In the genomic region with DNA sequence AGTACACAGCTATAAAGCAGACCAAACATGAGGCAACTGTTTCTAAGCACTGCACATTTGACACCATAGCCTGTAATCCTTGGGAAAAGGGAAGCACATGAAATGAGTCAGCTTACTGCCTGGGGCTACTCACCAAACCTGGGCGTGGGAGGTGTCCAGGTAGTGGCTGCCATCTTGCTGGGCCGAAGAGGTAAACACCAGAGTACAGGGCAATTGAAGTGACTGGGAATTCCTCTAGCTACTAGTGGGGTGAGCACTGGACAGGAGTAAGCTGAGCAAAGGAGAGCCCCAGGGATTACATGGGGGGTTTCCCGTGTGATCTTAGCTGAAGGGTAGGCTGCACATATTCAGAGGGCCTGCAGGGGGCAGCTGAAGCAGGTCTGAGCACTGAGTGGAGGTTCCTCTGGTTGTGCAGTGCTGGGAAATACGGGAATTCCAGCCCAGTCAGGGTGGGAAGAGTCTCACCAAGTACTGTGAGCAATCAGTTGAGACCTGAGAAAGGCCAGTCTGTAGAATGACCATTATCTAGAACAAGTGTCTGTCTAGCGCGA, we compare ENCODE assay signal across 9 cellular contexts.
DNase-seq lines count a peak whose midpoint lies in the region; ATAC-seq, FAIRE-seq and TF ChIP-seq lines count a peak whose summit lies in the region.
"Had no signal": no experiment of that assay in that cellular context is flagged by ENCODE, and none has a peak within 500 bp of the region (broad histone marks: within the 10 kb centered on the region; RNA-seq: fewer than 3 reads in every experiment).

No MANE protein-coding gene starts in this region.

- H3K27ac ChIP-seq in endothelial cell of umbilical vein (ENCODE audit: insufficient read depth, low read depth, low read length), result no peak overlapping the region

- H3K9me2 ChIP-seq in Loucy (replicated peaks; ENCODE audit: low read depth, low read length), result no peaks in the 10 kb centered on the region

- peaks cover 7% of the 10 kb centered on the region for H3K4me1 Mint-ChIP-seq in stimulated activated memory B cell treated with anti-CD40 and anti-IgM and Interleukin-4, amounts not matched to agents 10 μg/mL and 1 μg/mL and 100 μg/mL, for 72 hours
- H3K4me1 Mint-ChIP-seq: activated naive CD8-positive, alpha-beta T cell treated with anti-CD3 and anti-CD28 coated beads, Interleukin-2, amount 10 ng/mL, durations not matched to agents 7 days and 5 days had no signal

- H3K9ac ChIP-seq in Loucy (ENCODE audit: low read depth, low read length, poor library complexity, severe bottlenecking) (no peak overlapping the region), endothelial cell of umbilical vein (replicated peaks; ENCODE audit: extremely low read depth, insufficient read depth, low read length) (no peak overlapping the region)

- POLR2A ChIA-PET in endothelial cell of umbilical vein (lab: Charles Lee), result no interaction called here

- no peaks in the 10 kb centered on the region for H3K9me3 ChIP-seq in Loucy (ENCODE audit: insufficient read depth, low read depth, low read length)
- no peaks in the 10 kb centered on the region for H3K9me3 ChIP-seq in endothelial cell of umbilical vein (replicated peaks; ENCODE audit: control insufficient read depth, insufficient read depth, low read length)

- H3K9me3 Mint-ChIP-seq in stimulated activated memory B cell treated with anti-CD40 and anti-IgM and Interleukin-4, amounts not matched to agents 10 μg/mL and 1 μg/mL and 100 μg/mL, for 72 hours, result no peaks in the 10 kb centered on the region
- H3K9me3 Mint-ChIP-seq: activated naive CD8-positive, alpha-beta T cell treated with anti-CD3 and anti-CD28 coated beads, Interleukin-2, amount 10 ng/mL, durations not matched to agents 7 days and 5 days had no signal

- H3F3A ChIP-seq in Loucy (ENCODE audit: low read depth), result peaks cover 4% of the 10 kb centered on the region; the same call in 1 of the 2 replicates

- DNase-seq in AG08396 (ENCODE audit: low spot score), result peak; percentile 23
- peak; percentile 12 for DNase-seq in GM19238 (ENCODE audit: insufficient read length, low spot score)
- DNase-seq in endothelial cell of umbilical vein (ENCODE audit: low read depth, low spot score), result peak; percentile 24
- DNase-seq in KG1 (lab: John Stamatoyannopoulos, UW), result no peak
- no peak for DNase-seq in NCI-H1930 (lab: John Stamatoyannopoulos, UW)
- DNase-seq: activated naive CD8-positive, alpha-beta T cell treated with anti-CD3 and anti-CD28 coated beads, Interleukin-2, amount 10 ng/mL, durations not matched to agents 7 days and 5 days had no signal

- no peak overlapping the region for H3K4me2 ChIP-seq in Loucy (ENCODE audit: low read depth, low read length, poor library complexity, severe bottlenecking)
- no peak overlapping the region for H3K4me2 ChIP-seq in endothelial cell of umbilical vein (ENCODE audit: insufficient read depth, low read length)

- H3K27me3 ChIP-seq in Loucy (ENCODE audit: insufficient read depth, low read length, poor library complexity, severe bottlenecking), result no peaks in the 10 kb centered on the region
- H3K27me3 ChIP-seq in endothelial cell of umbilical vein (ENCODE audit: control insufficient read depth in 2 of 2, insufficient read depth in 2 of 2, low read length in 2 of 2), result peaks cover 4 to 6% of the 10 kb centered on the region in 2 experiments

- H3K4me1 ChIP-seq in Loucy (ENCODE audit: insufficient read depth, low read length, poor library complexity, severe bottlenecking), result peaks cover 19% of the 10 kb centered on the region
- peaks cover 3% of the 10 kb centered on the region for H3K4me1 ChIP-seq in endothelial cell of umbilical vein (ENCODE audit: control insufficient read depth, extremely low read depth, insufficient read depth, low read length)

- peaks cover 16% of the 10 kb centered on the region for H3K27me3 Mint-ChIP-seq in stimulated activated memory B cell treated with anti-CD40 and anti-IgM and Interleukin-4, amounts not matched to agents 10 μg/mL and 1 μg/mL and 100 μg/mL, for 72 hours

- TF ChIP-seq CTCF in Loucy (conservative IDR thresholded peaks at IDR 0.05; ENCODE audit: low read length) (peak; percentile 89), endothelial cell of umbilical vein (IDR thresholded peaks at IDR 0.05; ENCODE audit: extremely low read depth in 1 of 2, insufficient read depth in 1 of 2, low read depth in 1 of 2, low read length in 2 of 2) (peak; percentile 51 to 71)

- H3K9me1 ChIP-seq in endothelial cell of umbilical vein (replicated peaks; ENCODE audit: control insufficient read depth, extremely low read depth, insufficient read depth, low read length), result no peaks in the 10 kb centered on the region

- CTCF ChIA-PET in endothelial cell of umbilical vein (lab: Charles Lee), result interaction anchor here (0.6 to 2.7 kb wide), 14 partner anchors 11 to 658 kb away, joined by 3 to 23 read pairs (median 6); no protein-coding TSS in a partner anchor

- FAIRE-seq in endothelial cell of umbilical vein (lab: Jason Lieb, UNC), result no peak

- 0 out of 2 replicates have a peak overlapping the region, but pooled peaks have one; percentile 0 for H2AFZ ChIP-seq in Loucy (ENCODE audit: low read length)
- H2AFZ ChIP-seq in endothelial cell of umbilical vein (ENCODE audit: low read depth, low read length), result no peak overlapping the region

- H3K79me2 ChIP-seq in Loucy (ENCODE audit: insufficient read depth, low read length) (no peaks in the 10 kb centered on the region), endothelial cell of umbilical vein (ENCODE audit: control insufficient read depth, insufficient read depth, low read length) (no peaks in the 10 kb centered on the region)

- H3K4me3 ChIP-seq in Loucy (ENCODE audit: low read length, poor library complexity, severe bottlenecking) (no peak overlapping the region), endothelial cell of umbilical vein (replicated peaks in 1 of 3; ENCODE audit: insufficient read depth in 1 of 3, low read depth in 1 of 3, low read length in 3 of 3) (no peak overlapping the region)

- no peak for TF ChIP-seq POLR2A in endothelial cell of umbilical vein (IDR thresholded peaks at IDR 0.05; ENCODE audit: low read depth, low read length)

- H3K36me3 Mint-ChIP-seq in stimulated activated memory B cell treated with anti-CD40 and anti-IgM and Interleukin-4, amounts not matched to agents 10 μg/mL and 1 μg/mL and 100 μg/mL, for 72 hours, result no peaks in the 10 kb centered on the region
- H3K36me3 Mint-ChIP-seq: activated naive CD8-positive, alpha-beta T cell treated with anti-CD3 and anti-CD28 coated beads, Interleukin-2, amount 10 ng/mL, durations not matched to agents 7 days and 5 days had no signal

- ATAC-seq in stimulated activated memory B cell treated with anti-CD40 and anti-IgM and Interleukin-4, amounts not matched to agents 10 μg/mL and 1 μg/mL and 100 μg/mL, for 72 hours, result peak; percentile 61
- no peak for ATAC-seq in HG03045 (IDR thresholded peaks at IDR 0.05; ENCODE audit: unreplicated experiment)

- H3K36me3 ChIP-seq in Loucy (ENCODE audit: insufficient read depth, low read length), result no peaks in the 10 kb centered on the region
- no peaks in the 10 kb centered on the region for H3K36me3 ChIP-seq in endothelial cell of umbilical vein (ENCODE audit: control insufficient read depth in 2 of 2, extremely low read depth in 1 of 2, insufficient read depth in 2 of 2, low read length in 2 of 2)

- no peak overlapping the region for H3K27ac Mint-ChIP-seq in stimulated activated memory B cell treated with anti-CD40 and anti-IgM and Interleukin-4, amounts not matched to agents 10 μg/mL and 1 μg/mL and 100 μg/mL, for 72 hours
- H3K27ac Mint-ChIP-seq: activated naive CD8-positive, alpha-beta T cell treated with anti-CD3 and anti-CD28 coated beads, Interleukin-2, amount 10 ng/mL, durations not matched to agents 7 days and 5 days had no signal

- dilution Hi-C loops in endothelial cell of umbilical vein (cut with MboI; ENCODE audit: extremely low pct_ligation_motif_present, low sequenced_read_pairs), result loop anchor here (25.0 kb wide), 1 partner anchor 257 kb away; no protein-coding TSS in a partner anchor

- no peak overlapping the region for H3K4me3 Mint-ChIP-seq in stimulated activated memory B cell treated with anti-CD40 and anti-IgM and Interleukin-4, amounts not matched to agents 10 μg/mL and 1 μg/mL and 100 μg/mL, for 72 hours
- H3K4me3 Mint-ChIP-seq: activated naive CD8-positive, alpha-beta T cell treated with anti-CD3 and anti-CD28 coated beads, Interleukin-2, amount 10 ng/mL, durations not matched to agents 7 days and 5 days had no signal

- H4K20me1 ChIP-seq in Loucy (ENCODE audit: insufficient read depth, low read length, poor library complexity, severe bottlenecking), result no peaks in the 10 kb centered on the region
- H4K20me1 ChIP-seq in endothelial cell of umbilical vein (replicated peaks; ENCODE audit: control insufficient read depth, extremely low read depth, insufficient read depth, low read length), result no peaks in the 10 kb centered on the region

- BruUV-seq in endothelial cell of umbilical vein (replicated peaks; lab: Mats Ljungman, UMichigan), result no TSS peak

- intact Hi-C loops in endothelial cell of umbilical vein (cut with micrococcal nuclease), result no loop called here

TF ChIP-seq in endothelial cell of umbilical vein, 7 proteins besides CTCF, POLR2A, EP300 and RAD21:
- TF ChIP-seq EZH2 (IDR thresholded peaks at IDR 0.05; ENCODE audit: borderline replicate concordance, low read depth, low read length, severe bottlenecking), result no peak
- TF ChIP-seq MYC (IDR thresholded peaks at IDR 0.05; ENCODE audit: low read depth, low read length), result no peak
- TF ChIP-seq GATA2 (IDR thresholded peaks at IDR 0.05; ENCODE audit: insufficient read depth, insufficient read length, low read depth, low read length), result no peak
- no peak for TF ChIP-seq FOS (IDR thresholded peaks at IDR 0.05; ENCODE audit: borderline replicate concordance, insufficient read depth, low read length)
- TF ChIP-seq, protein P1, sequence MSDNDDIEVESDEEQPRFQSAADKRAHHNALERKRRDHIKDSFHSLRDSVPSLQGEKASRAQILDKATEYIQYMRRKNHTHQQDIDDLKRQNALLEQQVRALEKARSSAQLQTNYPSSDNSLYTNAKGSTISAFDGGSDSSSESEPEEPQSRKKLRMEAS (IDR thresholded peaks at IDR 0.05; ENCODE audit: insufficient read depth, insufficient read length), result no peak
- TF ChIP-seq POLR2AphosphoS5 (IDR thresholded peaks at IDR 0.05; ENCODE audit: insufficient read depth, low read depth, low read length), result no peak
- TF ChIP-seq JUN (IDR thresholded peaks at IDR 0.05; ENCODE audit: borderline replicate concordance, insufficient read depth, insufficient read length, low read depth), result no peak

Comparison
In these comparisons a context has a peak if more than half of its experiments do, and no peak if none do; other contexts are left out.
1. DNase-seq: peak in AG08396 (single experiment), GM19238 (single experiment) and endothelial cell of umbilical vein (single experiment); none in KG1 (single experiment) and NCI-H1930 (0 of 2).